Comparison of ENCODE assay signal across 8 cellular contexts in genomic region chr16:30699615-30700099, GRCh38. TPM values are rescaled to one million over a fixed set of nuclear protein-coding genes. Genes with fewer than 3 reads are reported as not detected.
DNase-seq lines count a peak whose midpoint lies in the region; ATAC-seq, FAIRE-seq and TF ChIP-seq lines count a peak whose summit lies in the region.

No MANE protein-coding gene starts in this region.

- H3K4me1 ChIP-seq in keratinocyte (ENCODE audit: control insufficient read depth, extremely low read depth, insufficient read depth, low read length): peaks cover 12% of the 10 kb centered on the region

- no peak for FAIRE-seq in keratinocyte (lab: Jason Lieb, UNC)

- DNase-seq in activated CD4-positive, alpha-beta T cell treated with anti-CD3 and anti-CD28 coated beads for 36 hours: no peak
- no peak for DNase-seq in activated CD4-positive, alpha-beta T cell treated with anti-CD3 and anti-CD28 coated beads for 1 hour
- no peak for DNase-seq in activated naive CD8-positive, alpha-beta T cell treated with anti-CD3 and anti-CD28 coated beads, Interleukin-2, amount 50 U/mL, for 24 hours
- DNase-seq in keratinocyte (ENCODE audit: low read depth, low spot score) (no peak), substantia nigra (lab: John Stamatoyannopoulos, UW) (no peak), NCI-H1417 treated with DMSO at 0.1 percent for 48 hours (lab: John Stamatoyannopoulos, UW) (no peak), SW 1271 (lab: John Stamatoyannopoulos, UW) (no peak)

- H3K4me3 ChIP-seq in keratinocyte (ENCODE audit: control insufficient read depth in 2 of 3, extremely low read depth in 1 of 3, insufficient read depth in 2 of 3, low read depth in 1 of 3, low read length in 3 of 3): peak overlapping the region; percentile 90 to 99 (median 92)

- intact Hi-C loops in activated CD4-positive, alpha-beta T cell treated with anti-CD3 and anti-CD28 coated beads for 36 hours (cut with DNase I, micrococcal nuclease): loop anchor here (1.0 to 5.0 kb wide), 6 partner anchors 16 to 607 kb away; partner anchors contain the start of genes PHKG2 (in 1 of the 2), TBC1D10B (in 1 of the 2), TBX6 (in 1 of the 2) and ZNF764 (in 1 of the 2)

- no peaks in the 10 kb centered on the region for H3K27me3 Mint-ChIP-seq in activated CD4-positive, alpha-beta T cell treated with anti-CD3 and anti-CD28 coated beads for 36 hours
- H3K27me3 Mint-ChIP-seq in activated naive CD8-positive, alpha-beta T cell treated with anti-CD3 and anti-CD28 coated beads, Interleukin-2, amount 50 U/mL, for 24 hours: peaks cover 3% of the 10 kb centered on the region

- peaks cover 19 to 23% of the 10 kb centered on the region in 2 experiments for H3K36me3 ChIP-seq in keratinocyte (ENCODE audit: control insufficient read depth in 2 of 2, extremely low read depth in 1 of 2, insufficient read depth in 2 of 2, low read length in 2 of 2)

- H3K4me2 ChIP-seq in keratinocyte (ENCODE audit: control insufficient read depth, extremely low read depth, insufficient read depth, low read depth, low read length): peak overlapping the region; percentile 76

- POLR2A ChIA-PET in activated CD4-positive, alpha-beta T cell treated with anti-CD3 and anti-CD28 coated beads for 36 hours (lab: Charles Lee): interaction anchor here (0.8 to 1.2 kb wide), 2 partner anchors 24 to 66 kb away, joined by 3 to 5 read pairs; no protein-coding TSS in a partner anchor

- peak overlapping the region; percentile 93 for H3K27ac ChIP-seq in keratinocyte (ENCODE audit: control insufficient read depth, insufficient read depth, low read length)
- H3K27ac ChIP-seq in substantia nigra (ENCODE audit: low read depth, low read length, poor library complexity, severe bottlenecking): peak overlapping the region; percentile 100

- H4K20me1 ChIP-seq in keratinocyte (ENCODE audit: control insufficient read depth, extremely low read depth, insufficient read depth, low read length): no peaks in the 10 kb centered on the region

- H3K27ac Mint-ChIP-seq in activated CD4-positive, alpha-beta T cell treated with anti-CD3 and anti-CD28 coated beads for 36 hours: peak overlapping the region; percentile 97
- H3K27ac Mint-ChIP-seq in activated naive CD8-positive, alpha-beta T cell treated with anti-CD3 and anti-CD28 coated beads, Interleukin-2, amount 50 U/mL, for 24 hours: peak overlapping the region; percentile 99

- H3K9me3 ChIP-seq in keratinocyte (ENCODE audit: control insufficient read depth, low read depth, low read length): no peaks in the 10 kb centered on the region

- no peak overlapping the region for H2AFZ ChIP-seq in keratinocyte (ENCODE audit: control insufficient read depth, low read length)

- H3K4me1 Mint-ChIP-seq in activated CD4-positive, alpha-beta T cell treated with anti-CD3 and anti-CD28 coated beads for 36 hours: peaks cover 27% of the 10 kb centered on the region
- H3K4me1 Mint-ChIP-seq in activated naive CD8-positive, alpha-beta T cell treated with anti-CD3 and anti-CD28 coated beads, Interleukin-2, amount 50 U/mL, for 24 hours: peaks cover 27% of the 10 kb centered on the region

- peaks cover 39% of the 10 kb centered on the region for H3K36me3 Mint-ChIP-seq in activated CD4-positive, alpha-beta T cell treated with anti-CD3 and anti-CD28 coated beads for 36 hours (ENCODE audit: low read depth)
- H3K36me3 Mint-ChIP-seq in activated naive CD8-positive, alpha-beta T cell treated with anti-CD3 and anti-CD28 coated beads, Interleukin-2, amount 50 U/mL, for 24 hours (ENCODE audit: low read depth): peaks cover 34% of the 10 kb centered on the region

- H3K9me3 Mint-ChIP-seq in activated CD4-positive, alpha-beta T cell treated with anti-CD3 and anti-CD28 coated beads for 36 hours (ENCODE audit: low read depth): no peaks in the 10 kb centered on the region
- no peaks in the 10 kb centered on the region for H3K9me3 Mint-ChIP-seq in activated naive CD8-positive, alpha-beta T cell treated with anti-CD3 and anti-CD28 coated beads, Interleukin-2, amount 50 U/mL, for 24 hours

- no peak for TF ChIP-seq CTCF in keratinocyte (optimal IDR thresholded peaks at IDR 0.05 in 1 of 3, IDR thresholded peaks at IDR 0.05 in 1 of 3, conservative IDR thresholded peaks at IDR 0.05 in 1 of 3; ENCODE audit: extremely low read depth in 1 of 3, insufficient read depth in 2 of 3, low read length in 3 of 3)

- peak overlapping the region; percentile 96 for H3K4me3 Mint-ChIP-seq in activated CD4-positive, alpha-beta T cell treated with anti-CD3 and anti-CD28 coated beads for 36 hours
- peak overlapping the region; percentile 92 for H3K4me3 Mint-ChIP-seq in activated naive CD8-positive, alpha-beta T cell treated with anti-CD3 and anti-CD28 coated beads, Interleukin-2, amount 50 U/mL, for 24 hours

- CTCF ChIA-PET in activated CD4-positive, alpha-beta T cell treated with anti-CD3 and anti-CD28 coated beads for 36 hours (lab: Charles Lee): no interaction called here

- H3K9me1 ChIP-seq in keratinocyte (ENCODE audit: control insufficient read depth, extremely low read depth, insufficient read depth, low read length): no peaks in the 10 kb centered on the region

- H3K79me2 ChIP-seq in keratinocyte (ENCODE audit: control insufficient read depth, insufficient read depth, low read length): peaks cover 38% of the 10 kb centered on the region

- dilution Hi-C loops in keratinocyte (cut with MboI; ENCODE audit: extremely low pct_ligation_motif_present, low sequenced_read_pairs): no loop called here

- no peaks in the 10 kb centered on the region for H3K27me3 ChIP-seq in keratinocyte (ENCODE audit: control insufficient read depth, extremely low read depth, insufficient read depth, low read length)

- peak overlapping the region; percentile 94 for H3K9ac ChIP-seq in keratinocyte (ENCODE audit: control insufficient read depth, extremely low read depth, insufficient read depth, low read length)

- no peak for ATAC-seq in activated CD4-positive, alpha-beta T cell treated with anti-CD3 and anti-CD28 coated beads for 36 hours
- no peak for ATAC-seq in activated naive CD8-positive, alpha-beta T cell treated with anti-CD3 and anti-CD28 coated beads, Interleukin-2, amount 50 U/mL, for 24 hours
- ATAC-seq in HG02970 (IDR thresholded peaks at IDR 0.05; ENCODE audit: low FRiP score, unreplicated experiment): no peak

RNA-seq across cellular contexts. Expression of gene SRCAP, which starts 0.7 kb away (rescaled TPM):
- 10 to 100 TPM; 58.7 to 69.5 TPM for total RNA-seq in activated CD4-positive, alpha-beta T cell treated with anti-CD3 and anti-CD28 coated beads for 36 hours
- 1.0 to 4.6 TPM (median 1.4 TPM) in 3 replicates for polyA plus RNA-seq in keratinocyte
- polyA plus RNA-seq in keratinocyte (2011; ENCODE audit: low read depth): 5.6 TPM
- polyA plus RNA-seq in keratinocyte (2011; cell fraction: cytosol; rRNA removed): 1.6 and 2.8 TPM in 2 replicates
- 21.8 and 24.4 TPM in 2 replicates for polyA plus RNA-seq in keratinocyte (2011; cell fraction: nucleus; rRNA removed)
- 6.1 and 14.4 TPM in 2 replicates for polyA plus RNA-seq in keratinocyte (2012; ENCODE audit: low replicate concordance)
- polyA minus RNA-seq in keratinocyte: 10.7 to 92.1 TPM (median 11.8 TPM) in 3 replicates
- 9.0 TPM for polyA minus RNA-seq in keratinocyte (2011; cell fraction: cytosol; rRNA and poly(A)+ RNA removed)
- polyA minus RNA-seq in keratinocyte (2011; cell fraction: nucleus; rRNA and poly(A)+ RNA removed): 21.9 and 33.0 TPM in 2 replicates

RNA-seq across cellular contexts. Expression of gene FBRS, which starts 41.4 kb away (rescaled TPM):
- total RNA-seq in activated CD4-positive, alpha-beta T cell treated with anti-CD3 and anti-CD28 coated beads for 36 hours: 100 to 1,000 TPM in 1 of 2 experiments, 10 to 100 TPM in 1; 84.7 to 111 TPM
- 5.1 to 7.7 TPM (median 7.3 TPM) in 3 replicates for polyA plus RNA-seq in keratinocyte
- polyA plus RNA-seq in keratinocyte (2011; ENCODE audit: low read depth): 9.2 TPM
- 4.7 and 7.9 TPM in 2 replicates for polyA plus RNA-seq in keratinocyte (2011; cell fraction: cytosol; rRNA removed)
- 34.3 and 40.8 TPM in 2 replicates for polyA plus RNA-seq in keratinocyte (2011; cell fraction: nucleus; rRNA removed)
- polyA plus RNA-seq in keratinocyte (2012; ENCODE audit: low replicate concordance): 27.7 and 29.5 TPM in 2 replicates
- 8.6 to 23.9 TPM (median 9.5 TPM) in 3 replicates for polyA minus RNA-seq in keratinocyte
- 10.2 TPM for polyA minus RNA-seq in keratinocyte (2011; cell fraction: cytosol; rRNA and poly(A)+ RNA removed)
- polyA minus RNA-seq in keratinocyte (2011; cell fraction: nucleus; rRNA and poly(A)+ RNA removed): 15.7 and 18.5 TPM in 2 replicates

RNA-seq across cellular contexts. Expression of gene PHKG2, which starts 48.6 kb away (rescaled TPM):
- total RNA-seq in activated CD4-positive, alpha-beta T cell treated with anti-CD3 and anti-CD28 coated beads for 36 hours: 10 to 100 TPM; 21.8 to 26.0 TPM
- 28.9 to 40.6 TPM (median 31.8 TPM) in 3 replicates for polyA plus RNA-seq in keratinocyte
- polyA plus RNA-seq in keratinocyte (2011; ENCODE audit: low read depth): 9.0 TPM
- 16.2 and 16.6 TPM in 2 replicates for polyA plus RNA-seq in keratinocyte (2011; cell fraction: cytosol; rRNA removed)
- 121 and 138 TPM in 2 replicates for polyA plus RNA-seq in keratinocyte (2011; cell fraction: nucleus; rRNA removed)
- 20.9 and 28.6 TPM in 2 replicates for polyA plus RNA-seq in keratinocyte (2012; ENCODE audit: low replicate concordance)
- polyA minus RNA-seq in keratinocyte: 29.8 to 36.4 TPM (median 34.7 TPM) in 3 replicates
- 15.7 TPM for polyA minus RNA-seq in keratinocyte (2011; cell fraction: cytosol; rRNA and poly(A)+ RNA removed)
- 28.6 and 36.6 TPM in 2 replicates for polyA minus RNA-seq in keratinocyte (2011; cell fraction: nucleus; rRNA and poly(A)+ RNA removed)

RNA-seq across cellular contexts. Expression of gene PRR14, which starts 48.9 kb away (rescaled TPM):
- 10 to 100 TPM; 76.8 to 77.8 TPM for total RNA-seq in activated CD4-positive, alpha-beta T cell treated with anti-CD3 and anti-CD28 coated beads for 36 hours
- polyA plus RNA-seq in keratinocyte: 4.3 to 7.4 TPM (median 4.8 TPM) in 3 replicates
- 17.8 TPM for polyA plus RNA-seq in keratinocyte (2011; ENCODE audit: low read depth)
- polyA plus RNA-seq in keratinocyte (2011; cell fraction: cytosol; rRNA removed): 3.6 and 7.5 TPM in 2 replicates
- polyA plus RNA-seq in keratinocyte (2011; cell fraction: nucleus; rRNA removed): 19.0 and 23.4 TPM in 2 replicates
- 21.1 and 33.1 TPM in 2 replicates for polyA plus RNA-seq in keratinocyte (2012; ENCODE audit: low replicate concordance)
- polyA minus RNA-seq in keratinocyte: 2.3 to 12.0 TPM (median 4.2 TPM) in 3 replicates
- 19.2 TPM for polyA minus RNA-seq in keratinocyte (2011; cell fraction: cytosol; rRNA and poly(A)+ RNA removed)
- polyA minus RNA-seq in keratinocyte (2011; cell fraction: nucleus; rRNA and poly(A)+ RNA removed): 4.0 TPM in 2 replicates
